8 cellular contexts compared by ENCODE assay signal in genomic region chr9:132945186-132946130, GRCh38. TPM values are rescaled to one million over a fixed set of nuclear protein-coding genes. Genes with fewer than 3 reads are reported as not detected.
DNase-seq lines count a peak whose midpoint lies in the region; ATAC-seq and TF ChIP-seq lines count a peak whose summit lies in the region.

No MANE protein-coding gene starts in this region.

- DNase-seq in DMS 273 (lab: John Stamatoyannopoulos, UW; ENCODE audit: unreplicated experiment) = peak; percentile 39
- DNase-seq in DMS 273 treated with DMSO at 0.1 percent for 48 hours (lab: John Stamatoyannopoulos, UW) = no peak
- DNase-seq in WTC11 (ENCODE audit: low spot score) = no peak
- no peak for DNase-seq in stomach
- DNase-seq in NCI-H510A treated with DMSO at 0.1 percent for 48 hours (lab: John Stamatoyannopoulos, UW) = no peak
- DNase-seq in AG20443 (ENCODE audit: low spot score) = no peak

- POLR2A ChIA-PET in WTC11 (lab: Charles Lee) = interaction anchor here (1.4 kb wide), 1 partner anchor 36 kb away, joined by 16 read pairs; no protein-coding TSS in a partner anchor

- no peaks in the 10 kb centered on the region for H3K36me3 Mint-ChIP-seq in WTC11

- no peaks in the 10 kb centered on the region for H3K27me3 ChIP-seq in iPS-15b (ENCODE audit: control insufficient read depth, insufficient read depth, low read length)
- H3K27me3 ChIP-seq in stomach = no peaks in the 10 kb centered on the region

- intact Hi-C loops in stomach (cut with DNase I; ENCODE audit: low total_unique reads) = no loop called here

- WGBS in stomach, 5 donors = 63 to 80% (median 65%) methylated on average over 18 to 23 of the region's 23 CpGs

- CTCF ChIA-PET in WTC11 (lab: Charles Lee) = interaction anchor here (0.6 to 1.3 kb wide), 9 partner anchors 11 to 535 kb away, joined by 3 to 6 read pairs (median 4); partner anchors contain the start of genes CFAP77 and GFI1B

- H3K9ac ChIP-seq in iPS-15b (ENCODE audit: low read depth, low read length) = no peak overlapping the region

- H3K4me1 ChIP-seq in iPS-15b (ENCODE audit: control insufficient read depth, insufficient read depth, low read length) = peaks cover 24% of the 10 kb centered on the region
- H3K4me1 ChIP-seq in stomach = peaks cover 19 to 35% (median 26%) of the 10 kb centered on the region in 4 donors

- TF ChIP-seq EP300 in stomach (IDR thresholded peaks at IDR 0.05) = no peak

- peaks cover 48% of the 10 kb centered on the region for H3K4me1 Mint-ChIP-seq in WTC11

- H3K4me3 ChIP-seq in iPS-15b (ENCODE audit: low read depth, low read length) = peak overlapping the region; percentile 57
- H3K4me3 ChIP-seq in stomach = peak overlapping the region; percentile 81 to 100 (median 98)

- no peaks in the 10 kb centered on the region for H3K9me3 ChIP-seq in iPS-15b (ENCODE audit: control insufficient read depth, insufficient read depth, low read length)
- H3K9me3 ChIP-seq in stomach = no peaks in the 10 kb centered on the region

- peak overlapping the region; percentile 93 to 97 (median 95) for H3K27ac ChIP-seq in stomach

- no peak for ATAC-seq in WTC11
- no peak for ATAC-seq in GM19455 (IDR thresholded peaks at IDR 0.05; ENCODE audit: unreplicated experiment)

- H3K27ac Mint-ChIP-seq in WTC11 = peak overlapping the region; percentile 65

- peak overlapping the region; percentile 84 for H3K4me3 Mint-ChIP-seq in WTC11

- TF ChIP-seq POLR2A in stomach (IDR thresholded peaks at IDR 0.05) = no peak

- H3K36me3 ChIP-seq in iPS-15b (ENCODE audit: control insufficient read depth, insufficient read depth, low read length) (no peaks in the 10 kb centered on the region), stomach (no peaks in the 10 kb centered on the region)

- H3K9me3 Mint-ChIP-seq in WTC11 = no peaks in the 10 kb centered on the region

- H3K27me3 Mint-ChIP-seq in WTC11 (ENCODE audit: low read depth) = no peaks in the 10 kb centered on the region

- no peak for TF ChIP-seq CTCF in WTC11 (IDR thresholded peaks at IDR 0.05)
- no peak for TF ChIP-seq CTCF in stomach (IDR thresholded peaks at IDR 0.05)

TF ChIP-seq in WTC11, 78 proteins besides CTCF, POLR2A, EP300 and RAD21:
- TF ChIP-seq GTF2I (CRISPR knock-in tag; conservative IDR thresholded peaks at IDR 0.05) (peak; percentile 98), CREM (CRISPR knock-in tag; IDR thresholded peaks at IDR 0.05) (no peak)

RNA-seq across cellular contexts. Expression of gene TSC1, which starts 1.0 kb away (rescaled TPM):
- total RNA-seq in WTC11 (2021) = 46.4 to 53.9 TPM (median 52.9 TPM) in 3 replicates
- 100 to 1,000 TPM in 1 of 5 donors, 10 to 100 TPM in 4; 23.2 to 120 (median 49.9) TPM for total RNA-seq in stomach
- polyA plus RNA-seq in stomach = 10 to 100 TPM in 1 of 3 donors, 1 to 10 TPM in 2; 6.7 to 10.3 (median 7.1) TPM

RNA-seq across cellular contexts. Expression of gene GFI1B, which starts 33.0 kb away (rescaled TPM):
- 0.41 to 0.78 TPM (median 0.77 TPM) in 3 replicates for total RNA-seq in WTC11 (2021)
- 1 to 10 TPM in 1 of 5 donors, not detected in 4; 1.0 TPM for total RNA-seq in stomach
- polyA plus RNA-seq in stomach = not detected
